Comparison of ENCODE assay signal across 8 cellular contexts in the genomic region with DNA sequence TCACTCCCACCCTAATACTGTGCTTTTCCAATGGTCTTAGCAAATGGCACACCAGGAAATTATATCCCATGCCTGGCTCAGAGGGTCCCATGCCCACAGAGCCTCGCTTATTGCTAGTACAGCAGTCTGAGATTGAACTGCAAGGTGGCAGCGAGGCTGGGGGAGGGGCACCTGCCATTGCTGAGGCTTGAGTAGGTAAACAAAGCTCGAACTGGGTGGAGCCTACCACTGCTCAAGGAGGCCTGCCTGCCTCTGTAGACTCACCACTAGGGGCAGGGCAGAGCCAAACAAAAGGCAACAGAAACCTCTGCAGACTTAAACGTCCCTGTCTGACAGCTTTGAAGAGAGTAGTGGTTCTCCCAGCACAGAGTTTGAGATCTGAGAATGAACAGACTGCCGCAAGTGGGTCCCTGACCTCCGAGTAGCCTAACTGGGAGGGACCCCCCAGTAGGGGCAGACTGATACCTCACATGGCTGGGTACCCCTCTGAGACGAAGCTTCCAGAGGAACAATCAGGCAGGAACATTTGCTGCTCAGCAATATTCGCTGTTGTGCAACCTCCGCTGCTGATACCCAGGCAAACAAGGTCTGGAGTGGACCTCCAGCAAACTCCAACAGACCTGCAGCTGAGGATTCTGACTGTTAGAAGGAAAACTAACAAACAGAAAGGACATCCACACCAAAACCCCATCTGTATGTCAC.
DNase-seq lines count a peak whose midpoint lies in the region; ATAC-seq and TF ChIP-seq lines count a peak whose summit lies in the region.
"Not testable (repeated sequence)": the region's sequence is repeated elsewhere in the genome, so short reads cannot be mapped to it uniquely, and the experiment has no call there.

No MANE protein-coding gene starts in this region.

- WGBS in H9 (ENCODE audit: extremely low coverage, insufficient read length, low lambda C conversion rate) = no CpG with 5 or more reads among the region's 9 CpGs
- 82 to 91% methylated on average over 9 of the region's 9 CpGs for WGBS in lung, 2 donors
- whole genome bisulfite sequencing in upper lobe of left lung, 2 donors = 74 to 80% methylated on average over 6 to 9 of the region's 9 CpGs

- not testable (repeated sequence) for TF ChIP-seq EP300 in upper lobe of left lung (IDR thresholded peaks at IDR 0.05)

- not testable (repeated sequence) for H4K20me1 ChIP-seq in H9 (ENCODE audit: control insufficient read depth, insufficient read depth, insufficient read length); PC-9 (ENCODE audit: insufficient read depth)

- not testable (repeated sequence) for H2BK5ac ChIP-seq in H9 (ENCODE audit: insufficient read length, low read length)

- H3K4me3 Mint-ChIP-seq in H9; activated naive CD8-positive, alpha-beta T cell treated with anti-CD3 and anti-CD28 coated beads, Interleukin-2, amount 50 U/mL, for 24 hours: not testable (repeated sequence)

- not testable (repeated sequence) for H3K27ac ChIP-seq in H9 (ENCODE audit: insufficient read length, low read depth, low read length); PC-9; lung (ENCODE audit: low read depth in 1 of 2, low read length in 1 of 2); upper lobe of left lung

- H4K8ac ChIP-seq in H9 (replicated peaks; ENCODE audit: insufficient read length, low read depth, low read length) = not testable (repeated sequence)

- not testable (repeated sequence) for H3K4me3 ChIP-seq in PC-9; fibroblast of pulmonary artery (replicated peaks; ENCODE audit: low read depth, low read length); lung; upper lobe of left lung

- peaks cover 31% of the 10 kb centered on the region for H3K27me3 Mint-ChIP-seq in H9 (ENCODE audit: low read depth)
- not testable (repeated sequence) for H3K27me3 Mint-ChIP-seq in activated naive CD8-positive, alpha-beta T cell treated with anti-CD3 and anti-CD28 coated beads, Interleukin-2, amount 50 U/mL, for 24 hours

- H2BK20ac ChIP-seq in H9 (ENCODE audit: low read depth, low read length, poor library complexity, severe bottlenecking) = not testable (repeated sequence)

- H3K14ac ChIP-seq in H9 (ENCODE audit: insufficient read depth, low read length) = not testable (repeated sequence)

- not testable (repeated sequence) for H3K9ac ChIP-seq in H9 (ENCODE audit: extremely low read depth, insufficient read length, low read length)

- BruUV-seq in PC-9 (replicated peaks; lab: Mats Ljungman, UMichigan) = not testable (repeated sequence)

- H3K27ac Mint-ChIP-seq in H9; activated naive CD8-positive, alpha-beta T cell treated with anti-CD3 and anti-CD28 coated beads, Interleukin-2, amount 50 U/mL, for 24 hours: not testable (repeated sequence)

- POLR2A ChIA-PET in PC-9 (lab: Charles Lee; ENCODE audit: unreplicated experiment) = not testable (repeated sequence)

- H3K23me2 ChIP-seq in H9 (ENCODE audit: insufficient read length, low read depth, low read length, poor library complexity, severe bottlenecking) = not testable (repeated sequence)

- intact Hi-C loops in PC-9 (cut with micrococcal nuclease; ENCODE audit: unreplicated experiment) = not testable (repeated sequence)

- H3K36me3 Mint-ChIP-seq in H9 (ENCODE audit: insufficient read depth in 1 of 3, low read depth in 3 of 3); activated naive CD8-positive, alpha-beta T cell treated with anti-CD3 and anti-CD28 coated beads, Interleukin-2, amount 50 U/mL, for 24 hours (ENCODE audit: low read depth): not testable (repeated sequence)

- not testable (repeated sequence) for H3K9me3 ChIP-seq in H9 (ENCODE audit: control insufficient read depth, low read depth, low read length); PC-9 (ENCODE audit: insufficient read depth, low read depth); lung (ENCODE audit: control insufficient read depth in 2 of 2, insufficient read depth in 1 of 2, low read length in 1 of 2); upper lobe of left lung

- H2BK15ac ChIP-seq in H9 (ENCODE audit: low read depth, low read length) = not testable (repeated sequence)

- H2BK120ac ChIP-seq in H9 (ENCODE audit: low read depth, low read length, poor library complexity, severe bottlenecking) = not testable (repeated sequence)

- not testable (repeated sequence) for H3K56ac ChIP-seq in H9 (ENCODE audit: insufficient read length, low read depth, low read length)

- H3K79me1 ChIP-seq in H9 (ENCODE audit: insufficient read depth, low read depth, low read length, poor library complexity, severe bottlenecking) = not testable (repeated sequence)

- not testable (repeated sequence) for H3K4me1 ChIP-seq in H9 (ENCODE audit: insufficient read depth, low read length); PC-9 (replicated peaks; ENCODE audit: insufficient read depth); lung (ENCODE audit: control insufficient read depth in 2 of 2, insufficient read depth in 2 of 2, low read length in 2 of 2); upper lobe of left lung

- not testable (repeated sequence) for H3K79me2 ChIP-seq in H9 (ENCODE audit: insufficient read depth, low read length); PC-9 (ENCODE audit: low read depth)

- not testable (repeated sequence) for H3F3A ChIP-seq in PC-9 (ENCODE audit: insufficient read depth, low read depth)

- not testable (repeated sequence) for H3K9me2 ChIP-seq in PC-9 (ENCODE audit: insufficient read depth)

- not testable (repeated sequence) for TF ChIP-seq POLR2A in upper lobe of left lung (IDR thresholded peaks at IDR 0.05)

- H3K4me1 Mint-ChIP-seq in H9; activated naive CD8-positive, alpha-beta T cell treated with anti-CD3 and anti-CD28 coated beads, Interleukin-2, amount 50 U/mL, for 24 hours: not testable (repeated sequence)

- not testable (repeated sequence) for H3K23ac ChIP-seq in H9 (ENCODE audit: insufficient read length, low read depth, low read length)

- peak; percentile 19 for DNase-seq in DMS153 (lab: John Stamatoyannopoulos, UW)
- peak; percentile 89 for DNase-seq in H9
- peak; percentile 65 for DNase-seq in NAMALWA (ENCODE audit: low spot score)
- DNase-seq in PC-9 = peak in 1 of 2 experiments; percentile 53
- DNase-seq in activated naive CD8-positive, alpha-beta T cell treated with anti-CD3 and anti-CD28 coated beads, Interleukin-2, amount 50 U/mL, for 24 hours = peak; percentile 2
- DNase-seq in fibroblast of pulmonary artery (ENCODE audit: low read depth) = peak; percentile 40
- DNase-seq in lung (ENCODE audit: low spot score) = peak; percentile 45
- DNase-seq in upper lobe of left lung = peak in 1 of 2 donors; percentile 71

- peaks cover 15 to 16% of the 10 kb centered on the region in 2 experiments; a peak in 3 of 5 replicates for H3K9me3 Mint-ChIP-seq in H9
- H3K9me3 Mint-ChIP-seq in activated naive CD8-positive, alpha-beta T cell treated with anti-CD3 and anti-CD28 coated beads, Interleukin-2, amount 50 U/mL, for 24 hours = not testable (repeated sequence)

- CTCF ChIA-PET in PC-9 (lab: Charles Lee) = interaction anchor here (0.6 kb wide), 1 partner anchor 615 kb away, joined by 6 read pairs; no protein-coding TSS in a partner anchor

- not testable (repeated sequence) for H2BK12ac ChIP-seq in H9 (ENCODE audit: insufficient read length, low read depth, low read length)

- H3K4me2 ChIP-seq in H9 (ENCODE audit: insufficient read depth, insufficient read length, low read length) = not testable (repeated sequence)
- H3K4me2 ChIP-seq in PC-9 = 0 out of 2 replicates have a peak overlapping the region, but pooled peaks have one; percentile 16

- not testable (repeated sequence) for ATAC-seq in activated naive CD8-positive, alpha-beta T cell treated with anti-CD3 and anti-CD28 coated beads, Interleukin-2, amount 50 U/mL, for 24 hours; lung (ENCODE audit: insufficient read depth, low FRiP score); upper lobe of left lung (ENCODE audit: low FRiP score in 2 of 2)

- not testable (repeated sequence) for H3K27me3 ChIP-seq in H9 (ENCODE audit: insufficient read depth, low read length); PC-9 (ENCODE audit: insufficient read depth, low read depth); lung (ENCODE audit: control insufficient read depth, insufficient read depth); upper lobe of left lung

- H4K5ac ChIP-seq in H9 (ENCODE audit: insufficient read length, low read depth, low read length) = not testable (repeated sequence)

- TF ChIP-seq CTCF in H9 (conservative IDR thresholded peaks at IDR 0.05) = peak; percentile 84
- TF ChIP-seq CTCF in PC-9 (conservative IDR thresholded peaks at IDR 0.05) = peak; percentile 71
- peak; percentile 51 for TF ChIP-seq CTCF in fibroblast of pulmonary artery (IDR thresholded peaks at IDR 0.05; ENCODE audit: low read length, missing control alignments)
- not testable (repeated sequence) for TF ChIP-seq CTCF in lung (IDR thresholded peaks at IDR 0.05; ENCODE audit: control extremely low read depth, extremely low read depth)
- TF ChIP-seq CTCF in upper lobe of left lung (IDR thresholded peaks at IDR 0.05) = peak; percentile 26 to 64 (median 44)

- H3T11ph ChIP-seq in H9 (ENCODE audit: low read length) = not testable (repeated sequence)

- not testable (repeated sequence) for H2AFZ ChIP-seq in H9 (ENCODE audit: low read length); PC-9

- H2AK5ac ChIP-seq in H9 (ENCODE audit: insufficient read length, low read length) = not testable (repeated sequence)

- not testable (repeated sequence) for H3K4ac ChIP-seq in H9 (ENCODE audit: low read depth, low read length)

- not testable (repeated sequence) for H3K18ac ChIP-seq in H9 (ENCODE audit: insufficient read length, low read depth, low read length)

- not testable (repeated sequence) for H3K36me3 ChIP-seq in PC-9 (ENCODE audit: low read depth); lung (ENCODE audit: control insufficient read depth in 2 of 2, insufficient read depth in 2 of 2, low read length in 2 of 2); upper lobe of left lung

- not testable (repeated sequence) for H4K91ac ChIP-seq in H9 (ENCODE audit: insufficient read length, low read depth, low read length)
